In genomic region chr3:69805491-69805890, GRCh38 we compare ENCODE assay signal across 28 cellular contexts.
"Had no signal": no experiment of that assay in that cellular context is flagged by ENCODE, and none has a peak within 500 bp of the region (broad histone marks: within the 10 kb centered on the region; RNA-seq: fewer than 3 reads in every experiment).

No MANE protein-coding gene starts in this region.

- DNase-seq: colonic mucosa; cortex of kidney; dermis blood vessel endothelial cell; dorsolateral prefrontal cortex; effector CD4-positive, alpha-beta T cell; effector CD8-positive, alpha-beta T cell; effector memory CD8-positive, alpha-beta T cell; endodermal cell; esophagus squamous epithelium; foreskin fibroblast; foreskin keratinocyte; foreskin melanocyte; gastrocnemius medialis; glutamatergic neuron; head of caudate nucleus; heart left ventricle; heart right ventricle had no signal

- FAIRE-seq: colon, endometrium, endothelial cell of umbilical vein, frontal cortex had no signal

- H3K79me2 ChIP-seq: hepatocyte had no signal

- H3K4me1 ChIP-seq: colonic mucosa, foreskin keratinocyte had no signal

- H3K36me3 ChIP-seq: colonic mucosa, esophagus muscularis mucosa, esophagus squamous epithelium, gastrocnemius medialis, gastroesophageal sphincter, heart left ventricle, heart right ventricle had no signal

- H3K4me2 ChIP-seq: hepatocyte had no signal

- H3K27ac Mint-ChIP-seq: effector memory CD8-positive, alpha-beta T cell; endodermal cell had no signal

- H2AFZ ChIP-seq: hepatocyte had no signal

- H3K9me3 ChIP-seq: colonic mucosa, esophagus muscularis mucosa, esophagus squamous epithelium, gastrocnemius medialis, gastroesophageal sphincter, heart left ventricle, heart right ventricle had no signal

- H3K27me3 ChIP-seq: colonic mucosa, dorsolateral prefrontal cortex, esophagus muscularis mucosa, esophagus squamous epithelium, foreskin keratinocyte, gastrocnemius medialis, gastroesophageal sphincter, heart left ventricle, heart right ventricle, hepatocyte had no signal

- ATAC-seq: effector memory CD8-positive, alpha-beta T cell; esophagus mucosa; foreskin keratinocyte; gastrocnemius medialis; gastroesophageal sphincter; heart left ventricle; heart right ventricle had no signal

- H3K27ac ChIP-seq: colonic mucosa, coronary artery, dorsolateral prefrontal cortex, epithelial cell of prostate, esophagus squamous epithelium, foreskin keratinocyte, gastrocnemius medialis, heart left ventricle, heart right ventricle, hepatocyte had no signal

- H3K4me3 ChIP-seq: colonic mucosa, coronary artery, dorsolateral prefrontal cortex, esophagus muscularis mucosa, esophagus squamous epithelium, gastrocnemius medialis, gastroesophageal sphincter, heart left ventricle, heart right ventricle, hepatocyte had no signal

- H3K4me1 Mint-ChIP-seq: endodermal cell had no signal

- H3K9me3 Mint-ChIP-seq: dendritic cell treated with granulocyte-macrophage colony-stimulating factor and Interleukin-4, amounts not matched to agents 40 ng/mL and 50 ng/mL, for 4 days; endodermal cell had no signal

- H3K4me3 Mint-ChIP-seq: dendritic cell treated with granulocyte-macrophage colony-stimulating factor and Interleukin-4, amounts not matched to agents 40 ng/mL and 50 ng/mL, for 4 days; effector memory CD8-positive, alpha-beta T cell; endodermal cell had no signal

- H3K27me3 Mint-ChIP-seq: dendritic cell treated with granulocyte-macrophage colony-stimulating factor and Interleukin-4, amounts not matched to agents 40 ng/mL and 50 ng/mL, for 4 days; effector memory CD8-positive, alpha-beta T cell had no signal
